ENCODE assay signal across 18 cellular contexts in the genomic region with DNA sequence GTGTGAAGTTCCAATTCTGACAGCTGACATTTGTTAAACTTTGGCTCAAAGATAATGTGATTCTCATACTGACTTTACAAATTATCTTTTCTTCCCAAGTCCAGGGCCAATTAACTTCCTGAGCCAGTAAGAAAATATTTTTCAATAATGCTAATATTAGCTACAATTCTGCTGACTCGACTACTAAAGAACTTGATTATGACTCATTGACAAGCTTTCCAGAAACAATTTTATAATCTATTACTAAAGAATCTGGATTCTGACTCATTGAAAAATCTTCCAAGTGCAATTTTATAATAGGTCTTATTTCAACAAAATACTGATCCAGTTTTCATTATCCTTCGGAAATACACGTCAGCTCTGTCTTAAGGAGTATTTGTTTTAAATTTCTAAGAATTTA. TPM values are rescaled to one million over a fixed set of nuclear protein-coding genes. Genes with fewer than 3 reads are reported as not detected.
DNase-seq lines count a peak whose midpoint lies in the region; ATAC-seq and TF ChIP-seq lines count a peak whose summit lies in the region.
"Had no signal": no experiment of that assay in that cellular context is flagged by ENCODE, and none has a peak within 500 bp of the region (broad histone marks: within the 10 kb centered on the region; RNA-seq: fewer than 3 reads in every experiment).

No MANE protein-coding gene starts in this region.

- peak; percentile 11 for DNase-seq in GM03348 (ENCODE audit: low spot score)
- DNase-seq in PC-3, result peak; percentile 8
- peak; percentile 25 for DNase-seq in stromal cell of bone marrow (ENCODE audit: low read depth)
- DNase-seq in HuH-7.5 (ENCODE audit: low spot score), result no peak
- no peak for DNase-seq in NCI-H82 treated with DMSO at 0.1 percent for 48 hours (lab: John Stamatoyannopoulos, UW; ENCODE audit: unreplicated experiment)
- DNase-seq: GDM1, NCI-H1105, NCI-H146, NCI-H2029, NCI-H226, NCI-H524, NCI-H774, Right ventricle myocardium superior had no signal

- WGBS in gastroesophageal sphincter (ENCODE audit: low coverage in 1 of 2), 2 donors, result 45 to 52% methylated on average over 3 of the region's 3 CpGs

- H3K4me2 ChIP-seq in PC-3 (ENCODE audit: low read length), result no peak overlapping the region
- H3K4me2 ChIP-seq: KMS-11 had no signal

- H3K4me3 ChIP-seq in PC-3 (ENCODE audit: low read length) (no peak overlapping the region), gastroesophageal sphincter (no peak overlapping the region)

- TF ChIP-seq EP300 in gastroesophageal sphincter (IDR thresholded peaks at IDR 0.05), result no peak

- H3K9me2 ChIP-seq in PC-3 (replicated peaks; ENCODE audit: low read length), result no peaks in the 10 kb centered on the region

- no peak overlapping the region for H3K9ac ChIP-seq in PC-3 (ENCODE audit: low read length)
- H3K9ac ChIP-seq: KMS-11 had no signal

- TF ChIP-seq CTCF in PC-3 (conservative IDR thresholded peaks at IDR 0.05; ENCODE audit: low read depth, low read length), result no peak
- TF ChIP-seq CTCF in gastroesophageal sphincter (IDR thresholded peaks at IDR 0.05), result no peak

- no peaks in the 10 kb centered on the region for H4K20me1 ChIP-seq in PC-3 (ENCODE audit: low read length)

- no peak for ATAC-seq in PC-3
- ATAC-seq in gastroesophageal sphincter, result peak; percentile 39
- no peak for ATAC-seq in GM19328 (IDR thresholded peaks at IDR 0.05; ENCODE audit: unreplicated experiment)

- H3K36me3 ChIP-seq in PC-3 (ENCODE audit: low read depth, low read length) (no peaks in the 10 kb centered on the region), gastroesophageal sphincter (no peaks in the 10 kb centered on the region)

- H3K9me3 ChIP-seq in PC-3 (ENCODE audit: low read length) (no peaks in the 10 kb centered on the region), gastroesophageal sphincter (no peaks in the 10 kb centered on the region)

- intact Hi-C loops in PC-3 (cut with micrococcal nuclease), result no loop called here

- H2AFZ ChIP-seq in PC-3 (ENCODE audit: low read length), result no peak overlapping the region

- H3K27me3 ChIP-seq in PC-3 (ENCODE audit: low read length), result no peaks in the 10 kb centered on the region
- no peaks in the 10 kb centered on the region for H3K27me3 ChIP-seq in gastroesophageal sphincter

- H3K79me2 ChIP-seq in PC-3 (ENCODE audit: low read length), result no peaks in the 10 kb centered on the region

- no TSS peak for BruUV-seq in PC-3 (replicated peaks; lab: Mats Ljungman, UMichigan)

- CTCF ChIA-PET in PC-3 (lab: Charles Lee), result no interaction called here

- H3F3A ChIP-seq in PC-3 (ENCODE audit: low read length, unreplicated experiment), result no peaks in the 10 kb centered on the region

- H3K4me1 ChIP-seq in PC-3 (ENCODE audit: insufficient read depth, low read length) (no peaks in the 10 kb centered on the region), gastroesophageal sphincter (no peaks in the 10 kb centered on the region)

- no peak overlapping the region for H3K27ac ChIP-seq in PC-3 (ENCODE audit: low read length)
- H3K27ac ChIP-seq in gastroesophageal sphincter, result no peak overlapping the region
- H3K27ac ChIP-seq: KMS-11 had no signal

- POLR2A ChIA-PET in PC-3 (lab: Charles Lee; ENCODE audit: unreplicated experiment), result no interaction called here

- no peak for TF ChIP-seq POLR2A in gastroesophageal sphincter (IDR thresholded peaks at IDR 0.05)

RNA-seq across cellular contexts. Expression of a gene that starts 12.9 kb away (rescaled TPM):
- total RNA-seq in PC-3 (2014; rRNA removed) (not detected in 2 replicates), gastroesophageal sphincter (not detected)
- total RNA-seq: B cell, OCI-LY7, Right ventricle myocardium superior had no signal

Comparison
In these comparisons a context has a peak if more than half of its experiments do, and no peak if none do; other contexts are left out.
1. DNase-seq: peak in GM03348 (single experiment), PC-3 (single experiment) and stromal cell of bone marrow (single experiment); none in HuH-7.5 (single experiment) and NCI-H82 treated with DMSO at 0.1 percent for 48 hours (single experiment).